Comparison of ENCODE assay signal across 2 cellular contexts in the genomic region with DNA sequence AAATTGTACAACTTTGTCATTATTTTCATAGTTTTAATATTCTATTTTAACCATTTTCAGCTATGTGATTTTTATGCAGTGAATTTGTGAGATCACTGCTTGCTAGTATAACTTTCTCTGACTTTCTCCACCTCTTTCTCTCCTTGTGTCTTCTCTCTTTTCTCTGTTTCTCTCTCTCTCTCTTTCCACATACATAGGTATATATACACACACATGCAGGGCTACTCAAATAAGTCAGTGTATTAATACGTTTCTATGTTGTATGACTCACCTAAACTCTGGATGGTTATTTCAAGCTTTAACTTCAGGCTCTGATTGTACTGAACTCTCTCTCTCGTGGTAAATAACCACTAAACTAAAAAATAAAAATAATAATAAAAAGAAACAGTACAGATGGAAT.
TF ChIP-seq lines count a peak whose summit lies in the region.

No MANE protein-coding gene starts in this region.

TF ChIP-seq in GM12878, 131 proteins besides CTCF, POLR2A, EP300 and RAD21 (continued from another document):
- TF ChIP-seq, protein P1, sequence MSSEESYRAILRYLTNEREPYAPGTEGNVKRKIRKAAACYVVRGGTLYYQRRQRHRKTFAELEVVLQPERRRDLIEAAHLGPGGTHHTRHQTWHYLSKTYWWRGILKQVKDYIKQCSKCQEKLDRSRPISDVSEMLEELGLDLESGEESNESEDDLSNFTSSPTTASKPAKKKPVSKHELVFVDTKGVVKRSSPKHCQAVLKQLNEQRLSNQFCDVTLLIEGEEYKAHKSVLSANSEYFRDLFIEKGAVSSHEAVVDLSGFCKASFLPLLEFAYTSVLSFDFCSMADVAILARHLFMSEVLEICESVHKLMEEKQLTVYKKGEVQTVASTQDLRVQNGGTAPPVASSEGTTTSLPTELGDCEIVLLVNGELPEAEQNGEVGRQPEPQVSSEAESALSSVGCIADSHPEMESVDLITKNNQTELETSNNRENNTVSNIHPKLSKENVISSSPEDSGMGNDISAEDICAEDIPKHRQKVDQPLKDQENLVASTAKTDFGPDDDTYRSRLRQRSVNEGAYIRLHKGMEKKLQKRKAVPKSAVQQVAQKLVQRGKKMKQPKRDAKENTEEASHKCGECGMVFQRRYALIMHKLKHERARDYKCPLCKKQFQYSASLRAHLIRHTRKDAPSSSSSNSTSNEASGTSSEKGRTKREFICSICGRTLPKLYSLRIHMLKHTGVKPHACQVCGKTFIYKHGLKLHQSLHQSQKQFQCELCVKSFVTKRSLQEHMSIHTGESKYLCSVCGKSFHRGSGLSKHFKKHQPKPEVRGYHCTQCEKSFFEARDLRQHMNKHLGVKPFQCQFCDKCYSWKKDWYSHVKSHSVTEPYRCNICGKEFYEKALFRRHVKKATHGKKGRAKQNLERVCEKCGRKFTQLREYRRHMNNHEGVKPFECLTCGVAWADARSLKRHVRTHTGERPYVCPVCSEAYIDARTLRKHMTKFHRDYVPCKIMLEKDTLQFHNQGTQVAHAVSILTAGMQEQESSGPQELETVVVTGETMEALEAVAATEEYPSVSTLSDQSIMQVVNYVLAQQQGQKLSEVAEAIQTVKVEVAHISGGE (CRISPR knock-in tag; IDR thresholded peaks at IDR 0.05): no peak
- no peak for TF ChIP-seq NFIC (IDR thresholded peaks at IDR 0.05; ENCODE audit: low read depth, low read length)
- TF ChIP-seq BMI1 (IDR thresholded peaks at IDR 0.05; ENCODE audit: borderline replicate concordance): no peak
- no peak for TF ChIP-seq STAT1 (conservative IDR thresholded peaks at IDR 0.05)
- no peak for TF ChIP-seq IKZF1 (conservative IDR thresholded peaks at IDR 0.05)
- TF ChIP-seq ZNF384 (IDR thresholded peaks at IDR 0.05; ENCODE audit: borderline replicate concordance, low read depth, low read length): no peak
- no peak for TF ChIP-seq ZNF207 (IDR thresholded peaks at IDR 0.05; ENCODE audit: borderline replicate concordance)
- TF ChIP-seq E2F8 (IDR thresholded peaks at IDR 0.05; ENCODE audit: low read depth, partially characterized antibody): no peak
- TF ChIP-seq BHLHE40 (IDR thresholded peaks at IDR 0.05; ENCODE audit: borderline replicate concordance in 1 of 2, low read depth in 2 of 2, low read length in 1 of 2): no peak
- no peak for TF ChIP-seq HDGF (IDR thresholded peaks at IDR 0.05)
- TF ChIP-seq FOXK2 (IDR thresholded peaks at IDR 0.05): no peak
- TF ChIP-seq BCL11A (IDR thresholded peaks at IDR 0.05; ENCODE audit: low read depth, low read length): no peak
- TF ChIP-seq BRCA1 (IDR thresholded peaks at IDR 0.05; ENCODE audit: low read depth, low read length): no peak
TF ChIP-seq in GM12878: peak in this region for 0.

TF ChIP-seq in SK-N-SH, 30 proteins besides CTCF, POLR2A, EP300 and RAD21 (continued from another document):
- no peak for TF ChIP-seq MXI1 (IDR thresholded peaks at IDR 0.05; ENCODE audit: low read depth, low read length)
- no peak for TF ChIP-seq USF2 (IDR thresholded peaks at IDR 0.05; ENCODE audit: borderline replicate concordance, low read depth, low read length)
- TF ChIP-seq GATA2 (CRISPR knock-in tag; IDR thresholded peaks at IDR 0.05): no peak
- no peak for TF ChIP-seq ELF1 (IDR thresholded peaks at IDR 0.05)
- no peak for TF ChIP-seq REST (IDR thresholded peaks at IDR 0.05; ENCODE audit: low read depth, low read length)
- TF ChIP-seq EZH2phosphoT487 (IDR thresholded peaks at IDR 0.05; ENCODE audit: borderline replicate concordance, low read depth): no peak
- TF ChIP-seq, protein P2, sequence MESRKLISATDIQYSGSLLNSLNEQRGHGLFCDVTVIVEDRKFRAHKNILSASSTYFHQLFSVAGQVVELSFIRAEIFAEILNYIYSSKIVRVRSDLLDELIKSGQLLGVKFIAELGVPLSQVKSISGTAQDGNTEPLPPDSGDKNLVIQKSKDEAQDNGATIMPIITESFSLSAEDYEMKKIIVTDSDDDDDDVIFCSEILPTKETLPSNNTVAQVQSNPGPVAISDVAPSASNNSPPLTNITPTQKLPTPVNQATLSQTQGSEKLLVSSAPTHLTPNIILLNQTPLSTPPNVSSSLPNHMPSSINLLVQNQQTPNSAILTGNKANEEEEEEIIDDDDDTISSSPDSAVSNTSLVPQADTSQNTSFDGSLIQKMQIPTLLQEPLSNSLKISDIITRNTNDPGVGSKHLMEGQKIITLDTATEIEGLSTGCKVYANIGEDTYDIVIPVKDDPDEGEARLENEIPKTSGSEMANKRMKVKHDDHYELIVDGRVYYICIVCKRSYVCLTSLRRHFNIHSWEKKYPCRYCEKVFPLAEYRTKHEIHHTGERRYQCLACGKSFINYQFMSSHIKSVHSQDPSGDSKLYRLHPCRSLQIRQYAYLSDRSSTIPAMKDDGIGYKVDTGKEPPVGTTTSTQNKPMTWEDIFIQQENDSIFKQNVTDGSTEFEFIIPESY (IDR thresholded peaks at IDR 0.05; ENCODE audit: borderline replicate concordance, low read depth): no peak
- no peak for TF ChIP-seq MAX (IDR thresholded peaks at IDR 0.05; ENCODE audit: low read depth)
- no peak for TF ChIP-seq SMC3 (IDR thresholded peaks at IDR 0.05; ENCODE audit: low read depth, low read length)
- no peak for TF ChIP-seq TEAD4 (IDR thresholded peaks at IDR 0.05; ENCODE audit: borderline replicate concordance, insufficient read depth)
